Comparison of ENCODE assay signal across 19 cellular contexts in the genomic region with DNA sequence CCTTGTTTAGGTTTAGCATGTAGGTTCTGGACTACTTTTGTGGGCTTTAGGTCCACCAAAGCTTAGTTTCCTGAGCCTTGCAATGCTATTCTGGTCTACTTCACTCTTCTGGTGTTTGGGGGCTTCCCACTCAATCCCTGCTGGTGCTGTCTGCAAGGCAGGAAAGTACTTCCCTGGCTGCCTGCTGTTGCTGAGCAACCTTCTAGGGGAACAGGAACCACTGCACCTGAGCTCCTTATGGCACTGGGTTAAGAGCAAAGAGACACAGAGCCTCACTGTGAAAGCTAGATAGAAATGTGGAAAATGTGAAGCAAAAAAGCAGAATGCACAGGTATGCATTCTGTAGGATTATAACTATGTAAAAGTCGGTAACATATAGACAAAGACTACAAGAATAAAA. TPM values are rescaled to one million over a fixed set of nuclear protein-coding genes. Genes with fewer than 3 reads are reported as not detected.
DNase-seq lines count a peak whose midpoint lies in the region; ATAC-seq and TF ChIP-seq lines count a peak whose summit lies in the region.
"Had no signal": no experiment of that assay in that cellular context is flagged by ENCODE, and none has a peak within 500 bp of the region (broad histone marks: within the 10 kb centered on the region; RNA-seq: fewer than 3 reads in every experiment).

No MANE protein-coding gene starts in this region.

- H3K9me3 ChIP-seq in esophagus muscularis mucosa (no peaks in the 10 kb centered on the region), spleen (no peaks in the 10 kb centered on the region)
- H3K9me3 ChIP-seq: HAP-1 had no signal

- H3K27ac ChIP-seq in esophagus muscularis mucosa (replicated peaks in 1 of 4) (no peak overlapping the region), spleen (no peak overlapping the region)
- H3K27ac ChIP-seq: C4-2B, GM23248 had no signal

- H3K4me1 ChIP-seq in esophagus muscularis mucosa = no peaks in the 10 kb centered on the region
- H3K4me1 ChIP-seq in spleen = no peaks in the 10 kb centered on the region
- H3K4me1 ChIP-seq: HAP-1 had no signal

- DNase-seq in activated CD8-positive, alpha-beta memory T cell treated with anti-CD3 and anti-CD28 coated beads, Interleukin-2, amount 50 U/mL, for 48 hours = peak; percentile 33
- no peak for DNase-seq in activated CD8-positive, alpha-beta memory T cell treated with anti-CD3 and anti-CD28 coated beads for 24 hours
- DNase-seq in NCI-H2171 (lab: John Stamatoyannopoulos, UW) = peak; percentile 11
- DNase-seq in esophagus muscularis mucosa (ENCODE audit: extremely low spot score) = peak; percentile 55
- peak; percentile 10 for DNase-seq in spleen
- DNase-seq in CD1c-positive myeloid dendritic cell (ENCODE audit: extremely low spot score) = no peak
- DNase-seq: ACHN; AML-193; CD4-positive, alpha-beta memory T cell; DMS79 treated with DMSO at 0.1 percent for 48 hours; GF-D8; GM23248 had no signal

- TF ChIP-seq EP300 in esophagus muscularis mucosa (IDR thresholded peaks at IDR 0.05) = no peak

- WGBS in esophagus muscularis mucosa = 78% methylated on average over 1 of the region's 1 CpG
- 78 to 88% (median 85%) methylated on average over 1 of the region's 1 CpG for WGBS in spleen, 5 donors

- H3K4me3 ChIP-seq in esophagus muscularis mucosa (no peak overlapping the region), spleen (no peak overlapping the region)
- H3K4me3 ChIP-seq: GM23248, HAP-1 had no signal

- intact Hi-C loops in esophagus muscularis mucosa (cut with DNase I) (no loop called here), spleen (cut with DNase I; ENCODE audit: low total_unique reads) (no loop called here)

- no peaks in the 10 kb centered on the region for H3K36me3 ChIP-seq in esophagus muscularis mucosa
- H3K36me3 ChIP-seq in spleen = no peaks in the 10 kb centered on the region
- H3K36me3 ChIP-seq: HAP-1 had no signal

- no peak for ATAC-seq in GM21786 (IDR thresholded peaks at IDR 0.05; ENCODE audit: unreplicated experiment)
- ATAC-seq in GM18867 (IDR thresholded peaks at IDR 0.05; ENCODE audit: unreplicated experiment) = no peak

- TF ChIP-seq POLR2A in esophagus muscularis mucosa (IDR thresholded peaks at IDR 0.05; ENCODE audit: low read depth) = no peak
- TF ChIP-seq POLR2A in spleen (IDR thresholded peaks at IDR 0.05) = no peak

- TF ChIP-seq CTCF in esophagus muscularis mucosa (IDR thresholded peaks at IDR 0.05) = no peak
- TF ChIP-seq CTCF in spleen (IDR thresholded peaks at IDR 0.05 in 8 of 11, conservative IDR thresholded peaks at IDR 0.05 in 3 of 11) = no peak

- H3K27me3 ChIP-seq in esophagus muscularis mucosa (peaks cover 0 to 51% (median 2%) of the 10 kb centered on the region in 4 donors), spleen (replicated peaks in 1 of 7) (peaks cover 0 to 57% (median 32%) of the 10 kb centered on the region in 7 donors)

RNA-seq across cellular contexts. Expression of a gene that starts 17.0 kb away (rescaled TPM):
- total RNA-seq in esophagus muscularis mucosa = under 1 TPM in 2 of 4 donors, not detected in 2; 0.23 to 0.66 TPM
- total RNA-seq in spleen = 10 to 100 TPM in 5 of 7 donors, 1 to 10 TPM in 2; 5.8 to 75.7 (median 15.2) TPM
- polyA plus RNA-seq in spleen = 1 to 10 TPM in 2 of 3 donors, under 1 TPM in 1; 0.52 to 2.2 (median 2.0) TPM
- total RNA-seq: CD4-positive, alpha-beta memory T cell; GM23248; H4; HT1080 had no signal
- polyA plus RNA-seq: BJ; CD4-positive, alpha-beta memory T cell; GM23248 had no signal

RNA-seq across cellular contexts. Expression of a gene that starts 25.4 kb away (rescaled TPM):
- not detected for total RNA-seq in esophagus muscularis mucosa
- total RNA-seq in spleen = not detected
- under 1 TPM; 0.02 to 0.10 (median 0.06) TPM for polyA plus RNA-seq in spleen
- total RNA-seq: CD4-positive, alpha-beta memory T cell; GM23248; H4 had no signal
- polyA plus RNA-seq: CD4-positive, alpha-beta memory T cell had no signal

RNA-seq across cellular contexts. Expression of a gene that starts 44.7 kb away (rescaled TPM):
- total RNA-seq in esophagus muscularis mucosa (10 to 100 TPM in 1 of 4 donors, 1 to 10 TPM in 3; 6.2 to 12.5 (median 6.9) TPM), spleen (10 to 100 TPM; 11.5 to 17.1 (median 13.7) TPM)
- 10 to 100 TPM in 1 of 3 donors, 1 to 10 TPM in 2; 8.1 to 10.4 (median 9.5) TPM for polyA plus RNA-seq in spleen

Comparison
In these comparisons a context has a peak if more than half of its experiments do, and no peak if none do; other contexts are left out.
1. DNase-seq: peak in activated CD8-positive, alpha-beta memory T cell treated with anti-CD3 and anti-CD28 coated beads, Interleukin-2, amount 50 U/mL, for 48 hours (single experiment), NCI-H2171 (single experiment), esophagus muscularis mucosa (single experiment) and spleen (single experiment); none in activated CD8-positive, alpha-beta memory T cell treated with anti-CD3 and anti-CD28 coated beads for 24 hours (single experiment) and CD1c-positive myeloid dendritic cell (single experiment).
2. RNA of a gene that starts 17.0 kb away (total RNA-seq): 5.8 to 75.7 TPM in spleen; 0.23 to 0.66 TPM in esophagus muscularis mucosa; every median in the first group is over 4 times any median in the second.